Comparison of ENCODE assay signal across 2 cellular contexts in the genomic region with DNA sequence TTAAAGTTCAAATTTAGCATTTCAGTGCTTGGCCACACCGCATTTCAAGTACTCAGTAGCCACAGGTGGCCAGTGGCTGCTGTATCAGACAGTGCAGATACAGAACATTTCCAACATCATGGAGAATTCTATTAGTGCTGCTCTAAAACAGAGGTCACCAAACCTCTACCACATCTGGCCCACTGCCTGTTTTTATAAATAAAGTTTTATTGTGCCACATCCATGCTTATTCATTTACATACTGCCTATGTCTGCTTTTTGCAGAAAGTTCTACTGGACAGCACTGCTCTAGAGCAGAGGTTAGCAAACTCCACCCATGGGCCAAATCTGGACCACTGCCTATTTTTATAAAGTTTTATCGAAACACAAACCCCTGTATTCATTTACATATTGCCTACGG.
TF ChIP-seq lines count a peak whose summit lies in the region.

No MANE protein-coding gene starts in this region.

TF ChIP-seq in HepG2, 621 proteins besides CTCF, POLR2A, EP300 and RAD21 (continues in another document):
- TF ChIP-seq ZSCAN30 (CRISPR knock-in tag; IDR thresholded peaks at IDR 0.05) (no peak), SRF (IDR thresholded peaks at IDR 0.05; ENCODE audit: low read depth, low read length) (no peak), NFAT5 (CRISPR knock-in tag; IDR thresholded peaks at IDR 0.05) (no peak), ZNF225 (CRISPR knock-in tag; IDR thresholded peaks at IDR 0.05) (no peak)
- TF ChIP-seq, protein P1, sequence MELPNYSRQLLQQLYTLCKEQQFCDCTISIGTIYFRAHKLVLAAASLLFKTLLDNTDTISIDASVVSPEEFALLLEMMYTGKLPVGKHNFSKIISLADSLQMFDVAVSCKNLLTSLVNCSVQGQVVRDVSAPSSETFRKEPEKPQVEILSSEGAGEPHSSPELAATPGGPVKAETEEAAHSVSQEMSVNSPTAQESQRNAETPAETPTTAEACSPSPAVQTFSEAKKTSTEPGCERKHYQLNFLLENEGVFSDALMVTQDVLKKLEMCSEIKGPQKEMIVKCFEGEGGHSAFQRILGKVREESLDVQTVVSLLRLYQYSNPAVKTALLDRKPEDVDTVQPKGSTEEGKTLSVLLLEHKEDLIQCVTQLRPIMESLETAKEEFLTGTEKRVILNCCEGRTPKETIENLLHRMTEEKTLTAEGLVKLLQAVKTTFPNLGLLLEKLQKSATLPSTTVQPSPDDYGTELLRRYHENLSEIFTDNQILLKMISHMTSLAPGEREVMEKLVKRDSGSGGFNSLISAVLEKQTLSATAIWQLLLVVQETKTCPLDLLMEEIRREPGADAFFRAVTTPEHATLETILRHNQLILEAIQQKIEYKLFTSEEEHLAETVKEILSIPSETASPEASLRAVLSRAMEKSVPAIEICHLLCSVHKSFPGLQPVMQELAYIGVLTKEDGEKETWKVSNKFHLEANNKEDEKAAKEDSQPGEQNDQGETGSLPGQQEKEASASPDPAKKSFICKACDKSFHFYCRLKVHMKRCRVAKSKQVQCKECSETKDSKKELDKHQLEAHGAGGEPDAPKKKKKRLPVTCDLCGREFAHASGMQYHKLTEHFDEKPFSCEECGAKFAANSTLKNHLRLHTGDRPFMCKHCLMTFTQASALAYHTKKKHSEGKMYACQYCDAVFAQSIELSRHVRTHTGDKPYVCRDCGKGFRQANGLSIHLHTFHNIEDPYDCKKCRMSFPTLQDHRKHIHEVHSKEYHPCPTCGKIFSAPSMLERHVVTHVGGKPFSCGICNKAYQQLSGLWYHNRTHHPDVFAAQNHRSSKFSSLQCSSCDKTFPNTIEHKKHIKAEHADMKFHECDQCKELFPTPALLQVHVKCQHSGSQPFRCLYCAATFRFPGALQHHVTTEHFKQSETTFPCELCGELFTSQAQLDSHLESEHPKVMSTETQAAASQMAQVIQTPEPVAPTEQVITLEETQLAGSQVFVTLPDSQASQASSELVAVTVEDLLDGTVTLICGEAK (IDR thresholded peaks at IDR 0.05), result no peak
- TF ChIP-seq, protein P1 (CRISPR knock-in tag; IDR thresholded peaks at IDR 0.05), result peak; percentile 73
- TF ChIP-seq, protein P2, sequence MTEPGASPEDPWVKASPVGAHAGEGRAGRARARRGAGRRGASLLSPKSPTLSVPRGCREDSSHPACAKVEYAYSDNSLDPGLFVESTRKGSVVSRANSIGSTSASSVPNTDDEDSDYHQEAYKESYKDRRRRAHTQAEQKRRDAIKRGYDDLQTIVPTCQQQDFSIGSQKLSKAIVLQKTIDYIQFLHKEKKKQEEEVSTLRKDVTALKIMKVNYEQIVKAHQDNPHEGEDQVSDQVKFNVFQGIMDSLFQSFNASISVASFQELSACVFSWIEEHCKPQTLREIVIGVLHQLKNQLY (CRISPR knock-in tag; IDR thresholded peaks at IDR 0.05), result no peak

TF ChIP-seq in K562, 482 proteins besides CTCF, POLR2A, EP300 and RAD21:
- TF ChIP-seq, protein P3, sequence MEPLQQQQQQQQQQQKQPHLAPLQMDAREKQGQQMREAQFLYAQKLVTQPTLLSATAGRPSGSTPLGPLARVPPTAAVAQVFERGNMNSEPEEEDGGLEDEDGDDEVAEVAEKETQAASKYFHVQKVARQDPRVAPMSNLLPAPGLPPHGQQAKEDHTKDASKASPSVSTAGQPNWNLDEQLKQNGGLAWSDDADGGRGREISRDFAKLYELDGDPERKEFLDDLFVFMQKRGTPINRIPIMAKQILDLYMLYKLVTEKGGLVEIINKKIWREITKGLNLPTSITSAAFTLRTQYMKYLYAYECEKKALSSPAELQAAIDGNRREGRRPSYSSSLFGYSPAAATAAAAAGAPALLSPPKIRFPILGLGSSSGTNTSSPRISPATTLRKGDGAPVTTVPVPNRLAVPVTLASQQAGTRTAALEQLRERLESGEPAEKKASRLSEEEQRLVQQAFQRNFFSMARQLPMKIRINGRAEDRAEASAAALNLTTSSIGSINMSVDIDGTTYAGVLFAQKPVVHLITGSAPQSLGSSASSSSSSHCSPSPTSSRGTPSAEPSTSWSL (CRISPR knock-in tag; IDR thresholded peaks at IDR 0.05; ENCODE audit: borderline replicate concordance), result no peak
- TF ChIP-seq MEIS2 (IDR thresholded peaks at IDR 0.05; ENCODE audit: partially characterized antibody) (no peak), ZNF830 (CRISPR knock-in tag; IDR thresholded peaks at IDR 0.05) (no peak), ZNF311 (CRISPR knock-in tag; IDR thresholded peaks at IDR 0.05) (no peak), RBM25 (IDR thresholded peaks at IDR 0.05; ENCODE audit: low read depth, low read length, severe bottlenecking) (no peak)
- TF ChIP-seq, protein P1 (IDR thresholded peaks at IDR 0.05), result peak; percentile 88
- TF ChIP-seq, protein P1 (CRISPR knock-in tag; IDR thresholded peaks at IDR 0.05), result no peak
